ENCODE assay signal across 1 cellular context in genomic region chr6:7050911-7051779, GRCh38.
A peak's percentile ranks its signal among the peaks of the same experiment; 100 is the strongest.
TF ChIP-seq lines count a peak whose summit lies in the region.

No MANE protein-coding gene starts in this region.

TF ChIP-seq in H1, 55 proteins besides CTCF, POLR2A, EP300 and RAD21:
- TF ChIP-seq ATF3 (IDR thresholded peaks at IDR 0.05; ENCODE audit: insufficient read depth, low read depth, low read length) (no peak), RFX5 (IDR thresholded peaks at IDR 0.05; ENCODE audit: borderline replicate concordance, low read depth, low read length) (no peak), SRF (IDR thresholded peaks at IDR 0.05; ENCODE audit: low read depth, low read length) (no peak), TEAD4 (IDR thresholded peaks at IDR 0.05; ENCODE audit: low read depth, low read length) (no peak), NRF1 (IDR thresholded peaks at IDR 0.05; ENCODE audit: low read depth, low read length) (no peak), SAP30 (IDR thresholded peaks at IDR 0.05; ENCODE audit: insufficient read depth, insufficient replicate concordance, low read length) (no peak), RXRA (IDR thresholded peaks at IDR 0.05; ENCODE audit: insufficient read depth, low read depth, low read length) (no peak), GABPA (IDR thresholded peaks at IDR 0.05; ENCODE audit: borderline replicate concordance, insufficient read depth, low read length) (no peak), KDM4A (IDR thresholded peaks at IDR 0.05; ENCODE audit: low read depth, low read length, severe bottlenecking) (peak; percentile 94), EZH2 (IDR thresholded peaks at IDR 0.05; ENCODE audit: low read depth, low read length, severe bottlenecking) (peak; percentile 45), SP1 (IDR thresholded peaks at IDR 0.05; ENCODE audit: low read depth, low read length) (no peak), RBBP5 (IDR thresholded peaks at IDR 0.05; ENCODE audit: borderline replicate concordance, low read depth, low read length) (0 out of 2 replicates have a peak, but pooled peaks have one; percentile 88), HDAC2 (IDR thresholded peaks at IDR 0.05; ENCODE audit: borderline replicate concordance in 1 of 2, low read depth in 2 of 2, low read length in 2 of 2) (no peak), POLR2AphosphoS5 (IDR thresholded peaks at IDR 0.05; ENCODE audit: low read depth, low read length) (no peak), ATF2 (IDR thresholded peaks at IDR 0.05; ENCODE audit: low read length) (no peak), POU5F1 (IDR thresholded peaks at IDR 0.05; ENCODE audit: low read depth, low read length) (no peak), SIX5 (IDR thresholded peaks at IDR 0.05; ENCODE audit: low read depth, low read length) (no peak), ASH2L (IDR thresholded peaks at IDR 0.05; ENCODE audit: low read length) (peak; percentile 95), BRCA1 (IDR thresholded peaks at IDR 0.05; ENCODE audit: low read depth, low read length) (no peak), SUZ12 (IDR thresholded peaks at IDR 0.05; ENCODE audit: low read length) (peak; percentile 57), PHF8 (conservative IDR thresholded peaks at IDR 0.05; ENCODE audit: low read depth, low read length) (0 out of 2 replicates have a peak, but pooled peaks have one; percentile 26), E2F6 (IDR thresholded peaks at IDR 0.05) (no peak; the same call in 1 of the 2 replicates), HDAC6 (IDR thresholded peaks at IDR 0.05; ENCODE audit: low read depth, low read length) (no peak), JUND (IDR thresholded peaks at IDR 0.05; ENCODE audit: low read length) (no peak), TBP (IDR thresholded peaks at IDR 0.05; ENCODE audit: low read depth, low read length) (no peak; the same call in 1 of the 2 replicates), TAF1 (IDR thresholded peaks at IDR 0.05; ENCODE audit: low read depth, low read length) (0 out of 2 replicates have a peak, but pooled peaks have one; percentile 21), SIN3A (conservative IDR thresholded peaks at IDR 0.05 in 1 of 2, IDR thresholded peaks at IDR 0.05 in 1 of 2; ENCODE audit: low read depth in 1 of 2, low read length in 2 of 2) (no peak)
